Comparison of ENCODE assay signal across 9 cellular contexts in the genomic region with DNA sequence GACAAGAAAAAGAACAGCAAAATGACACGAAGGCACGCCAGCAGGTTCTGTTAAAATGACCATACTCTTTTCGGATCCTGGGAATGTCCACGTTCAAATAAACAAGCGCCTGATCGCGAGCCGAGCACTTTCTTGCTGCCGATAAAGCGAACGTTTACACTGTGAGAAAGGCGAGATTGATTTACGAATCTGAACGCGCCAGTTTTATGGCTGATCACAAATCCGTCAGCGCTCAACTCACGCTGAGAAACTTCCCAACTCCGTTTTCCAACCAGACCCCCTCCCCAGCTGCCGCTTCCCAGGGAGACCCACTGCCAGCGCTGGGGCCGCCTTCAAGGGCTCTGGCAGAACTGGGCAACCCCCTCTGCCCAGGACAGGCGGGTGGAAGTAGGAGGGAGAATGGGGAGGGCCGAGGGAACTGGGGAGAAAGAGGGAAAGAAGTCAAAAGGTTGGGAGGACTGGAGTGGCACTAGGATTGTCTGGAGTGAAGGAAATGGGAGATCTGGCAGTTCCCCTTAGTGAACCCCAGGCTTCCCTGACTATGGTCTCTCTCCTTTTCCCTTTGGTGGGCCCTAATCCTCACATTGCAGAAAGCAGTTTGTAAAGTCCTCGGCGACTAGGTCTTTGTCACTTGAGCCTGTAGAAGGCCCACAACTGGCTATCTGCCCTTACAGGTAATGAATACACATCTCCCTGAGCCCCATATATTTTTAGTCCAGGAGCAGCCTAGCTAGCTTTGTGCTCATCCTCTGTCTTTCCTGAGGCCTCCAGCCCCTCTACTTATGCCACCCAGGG. TPM values are rescaled to one million over a fixed set of nuclear protein-coding genes. Genes with fewer than 3 reads are reported as not detected.
DNase-seq lines count a peak whose midpoint lies in the region; TF ChIP-seq lines count a peak whose summit lies in the region.
"Had no signal": no experiment of that assay in that cellular context is flagged by ENCODE, and none has a peak within 500 bp of the region (broad histone marks: within the 10 kb centered on the region; RNA-seq: fewer than 3 reads in every experiment).

No MANE protein-coding gene starts in this region.

- intact Hi-C loops in stomach (cut with DNase I; ENCODE audit: low total_unique reads) (no loop called here), Caco-2 (cut with micrococcal nuclease; ENCODE audit: unreplicated experiment) (no loop called here)

- H3K27me3 ChIP-seq in hepatocyte (peaks cover 100% of the 10 kb centered on the region), stomach (peaks cover 0 to 100% (median 59%) of the 10 kb centered on the region in 3 donors), Caco-2 (replicated peaks; ENCODE audit: control insufficient read depth, insufficient read depth, low read length) (no peaks in the 10 kb centered on the region)

- H3K4me3 Mint-ChIP-seq in Caco-2 (ENCODE audit: unreplicated experiment) (no peak overlapping the region), immature natural killer cell (no peak overlapping the region)

- no peak for TF ChIP-seq POLR2A in stomach (IDR thresholded peaks at IDR 0.05)

- H2AFZ ChIP-seq in hepatocyte, result no peak overlapping the region

- no peak for TF ChIP-seq EP300 in stomach (IDR thresholded peaks at IDR 0.05)

- POLR2A ChIA-PET in Caco-2 (lab: Charles Lee), result interaction anchor here (0.6 kb wide), 1 partner anchor 9 kb away, joined by 9 read pairs; no protein-coding TSS in a partner anchor

- BruUV-seq in Caco-2 (replicated peaks; lab: Mats Ljungman, UMichigan), result no TSS peak

- peaks cover 20% of the 10 kb centered on the region for H3K79me2 ChIP-seq in hepatocyte

- TF ChIP-seq CTCF in WI38 (IDR thresholded peaks at IDR 0.05; ENCODE audit: low read depth, low read length) (no peak), hepatocyte (IDR thresholded peaks at IDR 0.05; ENCODE audit: poor library complexity) (no peak), stomach (IDR thresholded peaks at IDR 0.05) (no peak), Caco-2 (IDR thresholded peaks at IDR 0.05; ENCODE audit: insufficient read depth in 1 of 2, low read depth in 1 of 2, low read length in 1 of 2, severe bottlenecking in 1 of 2, unreplicated experiment in 1 of 2) (no peak)

- H3K36me3 Mint-ChIP-seq in Caco-2 (ENCODE audit: insufficient read depth, unreplicated experiment), result no peaks in the 10 kb centered on the region
- H3K36me3 Mint-ChIP-seq in immature natural killer cell, result peaks cover 0 to 17% (median 7%) of the 10 kb centered on the region in 3 donors

- H3K27me3 Mint-ChIP-seq in Caco-2 (ENCODE audit: insufficient read depth, unreplicated experiment) (no peaks in the 10 kb centered on the region), immature natural killer cell (ENCODE audit: low read depth in 3 of 3) (peaks cover 0 to 4% (median 0%) of the 10 kb centered on the region in 3 donors)

- peak overlapping the region; percentile 91 for H3K4me2 ChIP-seq in hepatocyte

- H3K27ac ChIP-seq in hepatocyte (peak overlapping the region; percentile 72), stomach (peak overlapping the region; percentile 32 to 95 (median 93))

- no peaks in the 10 kb centered on the region for H3K4me1 Mint-ChIP-seq in Caco-2 (ENCODE audit: low read depth, unreplicated experiment)
- H3K4me1 Mint-ChIP-seq in immature natural killer cell, result peaks cover 23 to 36% of the 10 kb centered on the region in 2 donors

- H3K9me2 ChIP-seq in hepatocyte (replicated peaks; ENCODE audit: insufficient read depth), result no peaks in the 10 kb centered on the region

- DNase-seq in hepatocyte (ENCODE audit: low spot score) (no peak), stomach (no peak), Caco-2 (no peak), immature natural killer cell (no peak)
- no peak for DNase-seq in stimulated activated CD4-positive, alpha-beta T cell treated with anti-CD3 and anti-CD28 coated beads, Interleukin-12 subunit alpha, Interleukin-12 subunit beta, amount 100 ng/mL, for 4 hours
- DNase-seq: anterior cingulate cortex, NCI-H524 had no signal

- no peaks in the 10 kb centered on the region for H4K20me1 ChIP-seq in hepatocyte (ENCODE audit: insufficient read depth, poor library complexity, severe bottlenecking)

- H3K4me1 ChIP-seq in hepatocyte (ENCODE audit: insufficient read depth) (peaks cover 14% of the 10 kb centered on the region), stomach (peaks cover 18 to 88% (median 56%) of the 10 kb centered on the region in 4 donors), Caco-2 (peaks cover 17% of the 10 kb centered on the region)

- no peak overlapping the region for H3K27ac Mint-ChIP-seq in Caco-2 (ENCODE audit: unreplicated experiment)
- H3K27ac Mint-ChIP-seq in immature natural killer cell, result peak overlapping the region in 2 of 6 donors; percentile 18 to 52

- H3K9me3 ChIP-seq in hepatocyte (ENCODE audit: low read depth) (no peaks in the 10 kb centered on the region), stomach (no peaks in the 10 kb centered on the region), Caco-2 (no peaks in the 10 kb centered on the region)

- H3K36me3 ChIP-seq in hepatocyte (replicated peaks; ENCODE audit: insufficient read depth, low read depth), result no peaks in the 10 kb centered on the region
- no peaks in the 10 kb centered on the region for H3K36me3 ChIP-seq in stomach
- H3K36me3 ChIP-seq in Caco-2 (ENCODE audit: control insufficient read depth, insufficient read depth, low read length), result no peaks in the 10 kb centered on the region

- H3K4me3 ChIP-seq in WI38 (ENCODE audit: low read depth, low read length), result peak overlapping the region; percentile 79
- no peak overlapping the region for H3K4me3 ChIP-seq in hepatocyte
- peak overlapping the region; percentile 27 to 57 (median 38) for H3K4me3 ChIP-seq in stomach
- no peak overlapping the region for H3K4me3 ChIP-seq in Caco-2 (ENCODE audit: low read depth, low read length)

- WGBS in hepatocyte (ENCODE audit: low lambda C conversion rate, missing lambda C conversion rate), result 14% methylated on average over 26 of the region's 26 CpGs
- 21 to 25% (median 22%) methylated on average over 26 of the region's 26 CpGs for WGBS in stomach, 5 donors

- CTCF ChIA-PET in Caco-2 (lab: Charles Lee), result interaction anchor here (0.6 kb wide), 1 partner anchor 504 kb away, joined by 4 read pairs; no protein-coding TSS in a partner anchor

- H3K9me3 Mint-ChIP-seq in Caco-2 (ENCODE audit: unreplicated experiment) (no peaks in the 10 kb centered on the region), immature natural killer cell (no peaks in the 10 kb centered on the region)

RNA-seq across cellular contexts. Expression of gene HOXB4, which starts 6.9 kb away (rescaled TPM):
- total RNA-seq in hepatocyte (1.4 and 2.2 TPM in 2 replicates), stomach (1 to 10 TPM in 1 of 5 donors, under 1 TPM in 2, not detected in 2; 0.45 to 5.1 (median 0.58) TPM), Caco-2 (2022) (3.4 and 3.9 TPM in 2 replicates)
- polyA plus RNA-seq in hepatocyte (1.8 and 2.0 TPM in 2 replicates), stomach (1 to 10 TPM; 1.7 to 4.6 (median 2.6) TPM), immature natural killer cell (under 1 TPM in 2 of 3 donors, not detected in 1; 0.14 to 0.53 TPM)

RNA-seq across cellular contexts. Expression of gene HOXB3, which starts 18.8 kb away (rescaled TPM):
- total RNA-seq in hepatocyte, result 1.8 and 5.9 TPM in 2 replicates
- 1.8 and 4.0 TPM in 2 replicates for polyA plus RNA-seq in hepatocyte
- total RNA-seq in stomach, result 10 to 100 TPM in 4 of 5 donors, 1 to 10 TPM in 1; 6.1 to 77.6 (median 17.0) TPM
- polyA plus RNA-seq in stomach, result 1 to 10 TPM; 2.8 to 9.5 (median 3.8) TPM
- 7.2 and 10.1 TPM in 2 replicates for total RNA-seq in Caco-2 (2022)
- under 1 TPM in 2 of 3 donors, not detected in 1; 0.26 to 0.45 TPM for polyA plus RNA-seq in immature natural killer cell

RNA-seq across cellular contexts. Expression of gene HOXB5, which starts 22.4 kb away (rescaled TPM):
- 0.27 and 0.36 TPM in 2 replicates for total RNA-seq in hepatocyte
- 3.3 and 4.4 TPM in 2 replicates for polyA plus RNA-seq in hepatocyte
- total RNA-seq in stomach, result 10 to 100 TPM in 2 of 5 donors, under 1 TPM in 2, not detected in 1; 0.43 to 50.4 (median 6.2) TPM
- polyA plus RNA-seq in stomach, result 1 to 10 TPM; 2.2 to 2.7 (median 2.4) TPM
- not detected in 2 replicates for total RNA-seq in Caco-2 (2022)
- not detected for polyA plus RNA-seq in immature natural killer cell
- total RNA-seq: activated CD8-positive, alpha-beta memory T cell treated with anti-CD3 and anti-CD28 coated beads for 36 hours had no signal

RNA-seq across cellular contexts. Expression of gene HOXB2, which starts 26.3 kb away (rescaled TPM):
- total RNA-seq in hepatocyte, result 5.6 and 6.7 TPM in 2 replicates
- 20.7 and 29.9 TPM in 2 replicates for polyA plus RNA-seq in hepatocyte
- 10 to 100 TPM in 3 of 5 donors, 1 to 10 TPM in 2; 6.7 to 83.0 (median 10.5) TPM for total RNA-seq in stomach
- polyA plus RNA-seq in stomach, result 10 to 100 TPM; 11.3 to 22.2 (median 13.4) TPM
- total RNA-seq in Caco-2 (2022), result 0.65 and 1.1 TPM in 2 replicates
- 10 to 100 TPM; 15.9 to 32.6 (median 18.3) TPM for polyA plus RNA-seq in immature natural killer cell

RNA-seq across cellular contexts. Expression of gene HOXB6, which starts 33.6 kb away (rescaled TPM):
- total RNA-seq in hepatocyte, result 4.1 and 4.8 TPM in 2 replicates
- 7.7 and 12.9 TPM in 2 replicates for polyA plus RNA-seq in hepatocyte
- 100 to 1,000 TPM in 1 of 5 donors, 10 to 100 TPM in 3, 1 to 10 TPM in 1; 4.2 to 150 (median 11.9) TPM for total RNA-seq in stomach
- polyA plus RNA-seq in stomach, result 10 to 100 TPM in 1 of 3 donors, 1 to 10 TPM in 2; 5.7 to 10.2 (median 7.8) TPM
- 1.8 and 1.9 TPM in 2 replicates for total RNA-seq in Caco-2 (2022)
- polyA plus RNA-seq in immature natural killer cell, result not detected

Comparison
In these comparisons a context has a peak if more than half of its experiments do, and no peak if none do; other contexts are left out.
1. H3K4me3 ChIP-seq: peak in WI38 (single experiment) and stomach (4 of 4); none in hepatocyte (single experiment) and Caco-2 (single experiment).